In genomic region chr3:186991470-186991869, GRCh38 we compare ENCODE assay signal across 13 cellular contexts.
DNase-seq lines count a peak whose midpoint lies in the region; ATAC-seq and TF ChIP-seq lines count a peak whose summit lies in the region.
"Had no signal": no experiment of that assay in that cellular context is flagged by ENCODE, and none has a peak within 500 bp of the region (broad histone marks: within the 10 kb centered on the region; RNA-seq: fewer than 3 reads in every experiment).

No MANE protein-coding gene starts in this region.

- H3K27ac ChIP-seq in cardiac muscle cell (peak overlapping the region; percentile 35), hepatocyte (peak overlapping the region; percentile 57)

- intact Hi-C loops in Right ventricle myocardium inferior (cut with DNase I): no loop called here

- no peaks in the 10 kb centered on the region for H3K36me3 ChIP-seq in cardiac muscle cell
- no peaks in the 10 kb centered on the region for H3K36me3 ChIP-seq in hepatocyte (replicated peaks; ENCODE audit: insufficient read depth, low read depth)

- peaks cover 37% of the 10 kb centered on the region for H3K36me3 Mint-ChIP-seq in WTC11
- H3K36me3 Mint-ChIP-seq in stimulated activated naive B cell treated with anti-CD40 and anti-IgM and Interleukin-4, amounts not matched to agents 10 μg/mL and 1 μg/mL and 100 μg/mL, for 72 hours: peaks cover 36 to 38% of the 10 kb centered on the region in 2 donors

- H3K79me2 ChIP-seq in hepatocyte: no peaks in the 10 kb centered on the region

- H2AFZ ChIP-seq in hepatocyte: no peak overlapping the region

- TF ChIP-seq CTCF in cardiac muscle cell (IDR thresholded peaks at IDR 0.05; ENCODE audit: low read depth, low read length): no peak
- TF ChIP-seq CTCF in WTC11 (IDR thresholded peaks at IDR 0.05): no peak
- TF ChIP-seq CTCF in hepatocyte (IDR thresholded peaks at IDR 0.05; ENCODE audit: poor library complexity): no peak

- H3K4me3 ChIP-seq in cardiac muscle cell (no peak overlapping the region), hepatocyte (no peak overlapping the region)
- H3K4me3 ChIP-seq: smooth muscle cell had no signal

- no peaks in the 10 kb centered on the region for H3K9me2 ChIP-seq in hepatocyte (replicated peaks; ENCODE audit: insufficient read depth)

- no peak for DNase-seq in cardiac muscle cell (ENCODE audit: low read depth in 1 of 2, low spot score in 1 of 2)
- no peak for DNase-seq in Right ventricle myocardium inferior (ENCODE audit: missing footprints)
- no peak for DNase-seq in WTC11 (ENCODE audit: low spot score)
- DNase-seq in hepatocyte (ENCODE audit: low spot score): no peak
- no peak for DNase-seq in stimulated activated naive B cell treated with anti-CD40 and anti-IgM and Interleukin-4, amounts not matched to agents 10 μg/mL and 1 μg/mL and 100 μg/mL, for 72 hours
- no peak for DNase-seq in D341Med (ENCODE audit: low spot score)
- DNase-seq: activated CD4-positive, alpha-beta T cell treated with anti-CD3 and anti-CD28 coated beads, Interleukin-2, amount 50 U/mL, for 48 hours; activated naive CD4-positive, alpha-beta T cell treated with Interleukin-2 at 50 U/mL for 16 hours; NCI-H187; NCI-H748 treated with DMSO at 0.1 percent for 48 hours had no signal

- CTCF ChIA-PET in WTC11 (lab: Charles Lee): interaction anchor here (0.6 kb wide), 1 partner anchor 319 kb away, joined by 4 read pairs; no protein-coding TSS in a partner anchor

- ATAC-seq in Right ventricle myocardium inferior (no peak), WTC11 (no peak), HG02759 (IDR thresholded peaks at IDR 0.05; ENCODE audit: unreplicated experiment) (no peak), HG02571 (IDR thresholded peaks at IDR 0.05; ENCODE audit: unreplicated experiment) (no peak)
- ATAC-seq in stimulated activated naive B cell treated with anti-CD40 and anti-IgM and Interleukin-4, amounts not matched to agents 10 μg/mL and 1 μg/mL and 100 μg/mL, for 72 hours (replicated peaks): no peak

- H3K4me1 ChIP-seq in cardiac muscle cell (ENCODE audit: low read depth): peaks cover 15% of the 10 kb centered on the region
- H3K4me1 ChIP-seq in hepatocyte (ENCODE audit: insufficient read depth): no peaks in the 10 kb centered on the region

- H4K20me1 ChIP-seq in hepatocyte (ENCODE audit: insufficient read depth, poor library complexity, severe bottlenecking): no peaks in the 10 kb centered on the region

- H3K9me3 ChIP-seq in cardiac muscle cell (ENCODE audit: low read depth) (no peaks in the 10 kb centered on the region), hepatocyte (ENCODE audit: low read depth) (no peaks in the 10 kb centered on the region)

- 95% methylated on average over 4 of the region's 4 CpGs for WGBS in hepatocyte (ENCODE audit: low lambda C conversion rate, missing lambda C conversion rate)

- no peaks in the 10 kb centered on the region for H3K9me3 Mint-ChIP-seq in WTC11
- peaks cover 0 to 3% of the 10 kb centered on the region in 2 donors for H3K9me3 Mint-ChIP-seq in stimulated activated naive B cell treated with anti-CD40 and anti-IgM and Interleukin-4, amounts not matched to agents 10 μg/mL and 1 μg/mL and 100 μg/mL, for 72 hours

- no peaks in the 10 kb centered on the region for H3K27me3 Mint-ChIP-seq in WTC11 (ENCODE audit: low read depth)
- no peaks in the 10 kb centered on the region for H3K27me3 Mint-ChIP-seq in stimulated activated naive B cell treated with anti-CD40 and anti-IgM and Interleukin-4, amounts not matched to agents 10 μg/mL and 1 μg/mL and 100 μg/mL, for 72 hours

- H3K27me3 ChIP-seq in cardiac muscle cell (no peaks in the 10 kb centered on the region), hepatocyte (no peaks in the 10 kb centered on the region)

- H3K27ac Mint-ChIP-seq in WTC11: peak overlapping the region; percentile 38; the same call in 1 of the 2 replicates
- H3K27ac Mint-ChIP-seq in stimulated activated naive B cell treated with anti-CD40 and anti-IgM and Interleukin-4, amounts not matched to agents 10 μg/mL and 1 μg/mL and 100 μg/mL, for 72 hours: peak overlapping the region; percentile 70

- H3K4me3 Mint-ChIP-seq in WTC11: no peak overlapping the region
- H3K4me3 Mint-ChIP-seq in stimulated activated naive B cell treated with anti-CD40 and anti-IgM and Interleukin-4, amounts not matched to agents 10 μg/mL and 1 μg/mL and 100 μg/mL, for 72 hours: no peak overlapping the region

- H3K4me1 Mint-ChIP-seq in WTC11: peaks cover 56% of the 10 kb centered on the region
- peaks cover 62 to 91% of the 10 kb centered on the region in 2 donors for H3K4me1 Mint-ChIP-seq in stimulated activated naive B cell treated with anti-CD40 and anti-IgM and Interleukin-4, amounts not matched to agents 10 μg/mL and 1 μg/mL and 100 μg/mL, for 72 hours

- H3K4me2 ChIP-seq in hepatocyte: no peak overlapping the region
- H3K4me2 ChIP-seq: smooth muscle cell had no signal

- POLR2A ChIA-PET in WTC11 (lab: Charles Lee): no interaction called here

TF ChIP-seq in WTC11, 78 proteins besides CTCF, POLR2A, EP300 and RAD21:
- TF ChIP-seq TEAD1 (CRISPR knock-in tag; IDR thresholded peaks at IDR 0.05) (no peak), ETV6 (CRISPR knock-in tag; IDR thresholded peaks at IDR 0.05) (no peak)
